In genomic region chr17:48605409-48605864, GRCh38 we compare ENCODE assay signal across 17 cellular contexts. TPM values are rescaled to one million over a fixed set of nuclear protein-coding genes. Genes with fewer than 3 reads are reported as not detected.
A peak's percentile ranks its signal among the peaks of the same experiment; 100 is the strongest.
DNase-seq lines count a peak whose midpoint lies in the region; ATAC-seq and TF ChIP-seq lines count a peak whose summit lies in the region.
"Had no signal": no experiment of that assay in that cellular context is flagged by ENCODE, and none has a peak within 500 bp of the region (broad histone marks: within the 10 kb centered on the region; RNA-seq: fewer than 3 reads in every experiment).

No MANE protein-coding gene starts in this region.

- H3K27ac ChIP-seq in ascending aorta = peak overlapping the region; percentile 71 to 75
- H3K27ac ChIP-seq: brain microvascular endothelial cell had no signal

- TF ChIP-seq CTCF in ascending aorta (IDR thresholded peaks at IDR 0.05) (no peak), mucosa of descending colon (IDR thresholded peaks at IDR 0.05) (no peak)

- peak overlapping the region in 1 of 4 donors; percentile 65 for H3K4me3 Mint-ChIP-seq in IgD-negative memory B cell

- no peaks in the 10 kb centered on the region for H3K36me3 ChIP-seq in ascending aorta
- H3K36me3 ChIP-seq in mucosa of descending colon (ENCODE audit: low read depth) = no peaks in the 10 kb centered on the region
- H3K36me3 ChIP-seq: brain microvascular endothelial cell had no signal

- H3K4me3 ChIP-seq in ascending aorta (peak overlapping the region; percentile 46 to 70), mucosa of descending colon (no peak overlapping the region)

- H3K9me3 ChIP-seq in ascending aorta (no peaks in the 10 kb centered on the region), mucosa of descending colon (no peaks in the 10 kb centered on the region)

- H3K27ac Mint-ChIP-seq in IgD-negative memory B cell = peak overlapping the region in 2 of 3 donors; percentile 39 to 56

- H3K4me1 Mint-ChIP-seq in IgD-negative memory B cell = peaks cover 3 to 5% (median 3%) of the 10 kb centered on the region in 3 donors

- peaks cover 3 to 14% of the 10 kb centered on the region in 2 donors for H3K4me1 ChIP-seq in ascending aorta
- H3K4me1 ChIP-seq in mucosa of descending colon (ENCODE audit: low read depth) = peaks cover 12% of the 10 kb centered on the region

- peaks cover 2% of the 10 kb centered on the region for H3K36me3 Mint-ChIP-seq in IgD-negative memory B cell

- H3K9me3 Mint-ChIP-seq in IgD-negative memory B cell = no peaks in the 10 kb centered on the region

- no peak for ATAC-seq in mucosa of descending colon
- ATAC-seq in GM21447 (IDR thresholded peaks at IDR 0.05; ENCODE audit: unreplicated experiment) = no peak

- no peaks in the 10 kb centered on the region for H3K27me3 ChIP-seq in ascending aorta

- intact Hi-C loops in ascending aorta (cut with DNase I) (no loop called here), mucosa of descending colon (cut with DNase I, micrococcal nuclease) (no loop called here)

- H3K27me3 Mint-ChIP-seq in IgD-negative memory B cell = peaks cover 55% of the 10 kb centered on the region

- DNase-seq in ascending aorta (ENCODE audit: low spot score in 2 of 2) = no peak
- DNase-seq in mucosa of descending colon = peak in 2 of 3 donors; percentile 49 to 54
- DNase-seq in GOT3 (lab: John Stamatoyannopoulos, UW) = no peak
- no peak for DNase-seq in C1 segment of cervical spinal cord (lab: John Stamatoyannopoulos, UW)
- DNase-seq in hippocampal formation (lab: John Stamatoyannopoulos, UW) = no peak
- DNase-seq: activated CD4-positive, CD25-positive, alpha-beta regulatory T cell treated with anti-CD3 and anti-CD28 coated beads, Interleukin-2, amount 50 U/mL, for 72 hours; brain microvascular endothelial cell; foreskin fibroblast; mesendoderm; NCI-H2081 treated with DMSO at 0.1 percent for 48 hours; NCI-H526 treated with DMSO at 0.1 percent for 48 hours; occipital lobe; small intestine; stimulated activated naive CD4-positive, alpha-beta T cell; T-helper 2 cell had no signal

RNA-seq across cellular contexts. Expression of gene HOXB6, which starts 0.7 kb away (rescaled TPM):
- not detected for polyA plus RNA-seq in IgD-negative memory B cell
- 5.1 TPM for total RNA-seq in ascending aorta
- total RNA-seq in mucosa of descending colon = 10 to 100 TPM; 41.3 to 68.8 (median 50.9) TPM
- total RNA-seq: occipital lobe had no signal

RNA-seq across cellular contexts. Expression of gene HOXB7, which starts 5.4 kb away (rescaled TPM):
- not detected for polyA plus RNA-seq in IgD-negative memory B cell
- 15.0 TPM for total RNA-seq in ascending aorta
- total RNA-seq in mucosa of descending colon = 10 to 100 TPM; 10.9 to 29.1 (median 22.4) TPM
- total RNA-seq: occipital lobe had no signal

RNA-seq across cellular contexts. Expression of gene HOXB8, which starts 9.7 kb away (rescaled TPM):
- polyA plus RNA-seq in IgD-negative memory B cell = not detected
- total RNA-seq in ascending aorta (not detected), mucosa of descending colon (1 to 10 TPM; 4.2 to 7.5 (median 5.6) TPM)
- total RNA-seq: occipital lobe had no signal

RNA-seq across cellular contexts. Expression of gene HOXB5, which starts 11.9 kb away (rescaled TPM):
- polyA plus RNA-seq in IgD-negative memory B cell = not detected
- total RNA-seq in ascending aorta = 0.53 TPM
- total RNA-seq in mucosa of descending colon = 10 to 100 TPM; 16.2 to 29.3 (median 19.9) TPM
- total RNA-seq: occipital lobe had no signal

RNA-seq across cellular contexts. Expression of gene HOXB3, which starts 15.4 kb away (rescaled TPM):
- 0.34 TPM for polyA plus RNA-seq in IgD-negative memory B cell
- total RNA-seq in ascending aorta = 19.3 TPM
- 10 to 100 TPM; 42.4 to 64.8 (median 43.4) TPM for total RNA-seq in mucosa of descending colon
- total RNA-seq: occipital lobe had no signal

Comparison
In these comparisons a context has a peak if more than half of its experiments do, and no peak if none do; other contexts are left out.
1. DNase-seq: peak in mucosa of descending colon (2 of 3); none in ascending aorta (0 of 2), GOT3 (single experiment), C1 segment of cervical spinal cord (0 of 14) and hippocampal formation (0 of 2).